Comparison of ENCODE assay signal across 9 cellular contexts in the genomic region with DNA sequence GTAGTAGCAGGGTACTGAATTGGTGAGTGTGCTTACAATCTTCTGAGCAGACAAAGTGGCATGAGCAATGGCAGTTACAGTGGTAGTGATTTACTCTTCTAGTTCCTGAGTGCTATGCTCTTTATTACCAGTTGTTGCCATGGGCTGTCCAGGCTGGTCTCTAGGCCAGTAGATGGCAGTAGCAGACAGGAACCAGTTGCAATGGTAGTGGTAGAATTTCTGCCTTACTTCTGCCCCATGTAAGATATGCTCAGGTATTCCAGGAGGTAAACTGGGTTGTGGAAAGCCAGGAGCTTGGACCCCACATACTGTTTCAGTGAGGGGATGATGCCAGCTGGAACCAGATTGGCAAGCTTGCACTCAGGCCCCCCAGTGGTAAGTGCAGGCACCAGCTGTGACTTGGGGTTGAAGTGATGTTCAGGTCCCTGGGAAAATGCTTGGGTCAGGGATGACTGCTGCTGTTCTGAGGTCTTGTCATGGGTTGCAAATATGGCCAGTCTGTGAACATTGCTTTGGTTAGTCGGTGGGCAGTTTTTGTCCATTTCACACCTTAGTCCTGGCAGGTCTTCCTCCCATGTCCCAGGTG.
DNase-seq lines count a peak whose midpoint lies in the region; ATAC-seq and TF ChIP-seq lines count a peak whose summit lies in the region.
"Had no signal": no experiment of that assay in that cellular context is flagged by ENCODE, and none has a peak within 500 bp of the region (broad histone marks: within the 10 kb centered on the region; RNA-seq: fewer than 3 reads in every experiment).

No MANE protein-coding gene starts in this region.

- TF ChIP-seq CTCF in MM.1S (IDR thresholded peaks at IDR 0.05; ENCODE audit: low read length) = peak; percentile 70
- peak; percentile 60 for TF ChIP-seq CTCF in chondrocyte (IDR thresholded peaks at IDR 0.05)

- H3K27me3 ChIP-seq in MM.1S (replicated peaks; ENCODE audit: insufficient read depth, low read length) = no peaks in the 10 kb centered on the region

- no peak overlapping the region for H3K4me2 ChIP-seq in MM.1S (ENCODE audit: low read depth, low read length)

- H3K9me3 ChIP-seq in MM.1S (replicated peaks; ENCODE audit: insufficient read depth, low read length) = no peaks in the 10 kb centered on the region

- H3K4me3 ChIP-seq in MM.1S (ENCODE audit: low read length) = no peak overlapping the region

- no peaks in the 10 kb centered on the region for H3K27me3 Mint-ChIP-seq in chondrocyte (ENCODE audit: low read depth)
- H3K27me3 Mint-ChIP-seq: activated B cell treated with CpG ODN at 0.5 μM for 24 hours had no signal

- H3K4me1 ChIP-seq in MM.1S (ENCODE audit: low read length) = no peaks in the 10 kb centered on the region

- peaks cover 27% of the 10 kb centered on the region for H3K9me3 Mint-ChIP-seq in chondrocyte (ENCODE audit: low read depth)

- H3K4me3 Mint-ChIP-seq in chondrocyte (ENCODE audit: unreplicated experiment) = no peak overlapping the region
- H3K4me3 Mint-ChIP-seq: activated B cell treated with CpG ODN at 0.5 μM for 24 hours had no signal

- H3F3A ChIP-seq in MM.1S (ENCODE audit: insufficient read depth, low read length) = no peaks in the 10 kb centered on the region

- H2AFZ ChIP-seq in MM.1S (ENCODE audit: low read length) = no peak overlapping the region

- H3K9me2 ChIP-seq in MM.1S (replicated peaks; ENCODE audit: insufficient read depth, low read length) = no peaks in the 10 kb centered on the region

- H3K36me3 ChIP-seq in MM.1S (replicated peaks; ENCODE audit: insufficient read depth, low read length) = no peaks in the 10 kb centered on the region

- no peak overlapping the region for H3K9ac ChIP-seq in MM.1S (ENCODE audit: low read length)

- H3K4me1 Mint-ChIP-seq in chondrocyte (ENCODE audit: low read depth) = no peaks in the 10 kb centered on the region
- H3K4me1 Mint-ChIP-seq: activated B cell treated with CpG ODN at 0.5 μM for 24 hours had no signal

- no peaks in the 10 kb centered on the region for H3K36me3 Mint-ChIP-seq in chondrocyte (ENCODE audit: low read depth)

- no peak for ATAC-seq in GM21423 (IDR thresholded peaks at IDR 0.05; ENCODE audit: unreplicated experiment)

- no peaks in the 10 kb centered on the region for H4K20me1 ChIP-seq in MM.1S (ENCODE audit: insufficient read depth, low read length)

- peak; percentile 9 for DNase-seq in activated naive CD4-positive, alpha-beta T cell treated with Interleukin-2 at 50 U/mL for 16 hours
- DNase-seq in activated naive CD4-positive, alpha-beta T cell (lab: John Stamatoyannopoulos, UW) = no peak
- DNase-seq in MM.1S (peak; percentile 57), chondrocyte (ENCODE audit: low spot score) (no peak), SKM-1 treated with dmso at 0.1 percent for 144 hours (lab: John Stamatoyannopoulos, UW; ENCODE audit: unreplicated experiment) (no peak), C1 segment of cervical spinal cord (lab: John Stamatoyannopoulos, UW) (no peak)
- DNase-seq in stimulated activated CD8-positive, alpha-beta memory T cell treated with anti-CD3 and anti-CD28 coated beads, Interleukin-4, amount 100 ng/mL, for 48 hours = peak; percentile 21
- DNase-seq: activated B cell treated with CpG ODN at 0.5 μM for 24 hours had no signal

- H3K27ac Mint-ChIP-seq in chondrocyte (ENCODE audit: unreplicated experiment) = no peak overlapping the region
- H3K27ac Mint-ChIP-seq: activated B cell treated with CpG ODN at 0.5 μM for 24 hours had no signal

- no peaks in the 10 kb centered on the region for H3K79me2 ChIP-seq in MM.1S (ENCODE audit: low read length)

- no peak overlapping the region for H3K27ac ChIP-seq in MM.1S (ENCODE audit: low read length)

Comparison
In these comparisons a context has a peak if more than half of its experiments do, and no peak if none do; other contexts are left out.
1. DNase-seq: peak in activated naive CD4-positive, alpha-beta T cell treated with Interleukin-2 at 50 U/mL for 16 hours (single experiment), MM.1S (single experiment) and stimulated activated CD8-positive, alpha-beta memory T cell treated with anti-CD3 and anti-CD28 coated beads, Interleukin-4, amount 100 ng/mL, for 48 hours (single experiment); none in activated naive CD4-positive, alpha-beta T cell (0 of 4), chondrocyte (single experiment), SKM-1 treated with dmso at 0.1 percent for 144 hours (single experiment) and C1 segment of cervical spinal cord (0 of 14).